In the genomic region with DNA sequence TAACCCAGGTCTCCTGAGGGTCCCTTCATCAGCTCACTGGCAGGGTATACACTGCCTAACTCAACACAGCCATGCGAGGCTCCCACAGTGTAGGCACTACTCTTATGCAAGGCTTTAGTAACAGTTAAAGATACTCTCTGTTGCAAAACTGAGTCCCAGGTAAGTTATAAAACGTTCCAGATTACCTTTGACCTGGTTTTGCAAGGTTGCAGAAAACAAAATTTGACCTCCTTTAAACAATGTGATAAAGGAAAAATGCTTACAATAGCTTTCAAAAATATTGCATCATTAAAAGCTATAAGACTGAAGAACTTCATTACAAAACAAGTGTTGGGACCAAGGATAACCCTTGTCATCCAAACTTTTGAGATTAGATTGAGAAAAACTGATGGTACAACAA, we compare ENCODE assay signal across 16 cellular contexts. TPM values are rescaled to one million over a fixed set of nuclear protein-coding genes. Genes with fewer than 3 reads are reported as not detected.
A peak's percentile ranks its signal among the peaks of the same experiment; 100 is the strongest.
DNase-seq lines count a peak whose midpoint lies in the region; ATAC-seq, FAIRE-seq and TF ChIP-seq lines count a peak whose summit lies in the region.
"Had no signal": no experiment of that assay in that cellular context is flagged by ENCODE, and none has a peak within 500 bp of the region (broad histone marks: within the 10 kb centered on the region; RNA-seq: fewer than 3 reads in every experiment).

No MANE protein-coding gene starts in this region.

- H3K4me3 ChIP-seq in BLaER1 (no peak overlapping the region), K562 (no peak overlapping the region), right lobe of liver (no peak overlapping the region)
- H3K4me3 ChIP-seq: GM12878, GM23338 had no signal

- BruUV-seq in K562 (replicated peaks; lab: Mats Ljungman, UMichigan) = no TSS peak

- TF ChIP-seq EP300 in K562 (IDR thresholded peaks at IDR 0.05; ENCODE audit: low read length) = no peak

- CTCF ChIA-PET in K562 (lab: Yijun Ruan, JAX; ENCODE audit: low intra/inter-chr PET ratio) = no interaction called here

- in situ Hi-C loops in K562 (cut with MboI) = no loop called here

- no peaks in the 10 kb centered on the region for H3K27me3 Mint-ChIP-seq in activated CD4-positive, alpha-beta T cell treated with anti-CD3 and anti-CD28 coated beads, Interleukin-2, amount 10 ng/mL, durations not matched to agents 24 days and 14 days
- peaks cover 3% of the 10 kb centered on the region for H3K27me3 Mint-ChIP-seq in glutamatergic neuron (ENCODE audit: unreplicated experiment)

- H3K27ac ChIP-seq in BLaER1 (peak overlapping the region; percentile 68), K562 (ENCODE audit: extremely low read depth, low read depth, low read length) (no peak overlapping the region), right lobe of liver (peak overlapping the region in 2 of 3 donors; percentile 91 to 93)
- H3K27ac ChIP-seq: C4-2B had no signal

- POLR2A ChIA-PET in K562 (lab: Yijun Ruan, JAX) = interaction anchor here (0.6 to 1.2 kb wide), 2 partner anchors 68 to 311 kb away, joined by 3 to 4 read pairs; no protein-coding TSS in a partner anchor

- no peaks in the 10 kb centered on the region for H4K20me1 ChIP-seq in BLaER1
- H4K20me1 ChIP-seq in K562 (replicated peaks; ENCODE audit: control insufficient read depth, insufficient read depth, low read length) = no peaks in the 10 kb centered on the region

- H3K4me2 ChIP-seq in BLaER1 (peak overlapping the region; percentile 96), K562 (ENCODE audit: insufficient read depth, low read length) (no peak overlapping the region)
- H3K4me2 ChIP-seq: GM23338 had no signal

- no peak for DNase-seq in activated CD4-positive, alpha-beta T cell treated with anti-CD3 and anti-CD28 coated beads, Interleukin-2, amount 10 ng/mL, durations not matched to agents 24 days and 14 days
- DNase-seq in activated CD4-positive, alpha-beta T cell treated with anti-CD3 and anti-CD28 coated beads for 48 hours = no peak
- no peak for DNase-seq in K562 (ENCODE audit: extremely low read depth in 1 of 4, low spot score in 3 of 4)
- DNase-seq in right lobe of liver = no peak
- DNase-seq in glutamatergic neuron = no peak
- no peak for DNase-seq in Right ventricle myocardium superior
- no peak for DNase-seq in SIG-M5 treated with dmso at 0.1 percent for 504 hours (lab: John Stamatoyannopoulos, UW; ENCODE audit: unreplicated experiment)
- DNase-seq: 8988T; ACHN; CD4-positive, alpha-beta memory T cell; DMS79 had no signal

- H3K36me3 ChIP-seq in BLaER1 (peaks cover 17% of the 10 kb centered on the region), K562 (ENCODE audit: control insufficient read depth, insufficient read depth, low read length) (peaks cover 3% of the 10 kb centered on the region; the same call in 2 of the 3 replicates), right lobe of liver (peaks cover 0 to 8% (median 0%) of the 10 kb centered on the region in 4 donors)

- ATAC-seq in K562 (no peak), right lobe of liver (peak; percentile 29 to 73 (median 59)), Right ventricle myocardium superior (ENCODE audit: poor library complexity) (no peak)
- ATAC-seq: GM12878 had no signal

- H2AFZ ChIP-seq in K562 (ENCODE audit: low read depth, low read length) = no peak overlapping the region
- H2AFZ ChIP-seq: GM23338 had no signal

- no peaks in the 10 kb centered on the region for H3K27me3 ChIP-seq in BLaER1
- H3K27me3 ChIP-seq in K562 (ENCODE audit: control insufficient read depth in 2 of 2, insufficient read depth in 2 of 2, low read length in 2 of 2) = no peaks in the 10 kb centered on the region
- no peaks in the 10 kb centered on the region for H3K27me3 ChIP-seq in right lobe of liver

- TF ChIP-seq CTCF in K562 (IDR thresholded peaks at IDR 0.05 in 2 of 3, conservative IDR thresholded peaks at IDR 0.05 in 1 of 3; ENCODE audit: insufficient read depth in 2 of 3, low read depth in 1 of 3, low read length in 3 of 3) (no peak), right lobe of liver (IDR thresholded peaks at IDR 0.05) (no peak), glutamatergic neuron (IDR thresholded peaks at IDR 0.05; ENCODE audit: partially characterized antibody, unreplicated experiment) (no peak)

- H3K9ac ChIP-seq in BLaER1 = no peak overlapping the region
- no peak overlapping the region for H3K9ac ChIP-seq in K562 (ENCODE audit: insufficient read depth in 1 of 2, low read depth in 2 of 2, low read length in 2 of 2)

- H3K36me3 Mint-ChIP-seq in activated CD4-positive, alpha-beta T cell treated with anti-CD3 and anti-CD28 coated beads, Interleukin-2, amount 10 ng/mL, durations not matched to agents 24 days and 14 days (ENCODE audit: low read depth) = peaks cover 66% of the 10 kb centered on the region
- no peaks in the 10 kb centered on the region for H3K36me3 Mint-ChIP-seq in glutamatergic neuron (ENCODE audit: unreplicated experiment)

- H3K4me1 Mint-ChIP-seq in activated CD4-positive, alpha-beta T cell treated with anti-CD3 and anti-CD28 coated beads, Interleukin-2, amount 10 ng/mL, durations not matched to agents 24 days and 14 days = peaks cover 56% of the 10 kb centered on the region
- no peaks in the 10 kb centered on the region for H3K4me1 Mint-ChIP-seq in glutamatergic neuron (ENCODE audit: low read depth, unreplicated experiment)

- peak overlapping the region; percentile 16 for H3K4me3 Mint-ChIP-seq in activated CD4-positive, alpha-beta T cell treated with anti-CD3 and anti-CD28 coated beads, Interleukin-2, amount 10 ng/mL, durations not matched to agents 24 days and 14 days
- no peak overlapping the region for H3K4me3 Mint-ChIP-seq in glutamatergic neuron (ENCODE audit: unreplicated experiment)
- H3K4me3 Mint-ChIP-seq: CD4-positive, alpha-beta memory T cell; GM23338 had no signal

- no peak for TF ChIP-seq POLR2A in K562 (conservative IDR thresholded peaks at IDR 0.05)
- TF ChIP-seq POLR2A in right lobe of liver (IDR thresholded peaks at IDR 0.05) = no peak

- H3K4me1 ChIP-seq in BLaER1 (peaks cover 98% of the 10 kb centered on the region), K562 (replicated peaks in 1 of 2; ENCODE audit: control insufficient read depth in 2 of 2, insufficient read depth in 2 of 2, low read length in 2 of 2) (peaks cover 12 to 28% of the 10 kb centered on the region in 2 experiments), right lobe of liver (peaks cover 0 to 59% (median 27%) of the 10 kb centered on the region in 4 donors)

- intact Hi-C loops in activated CD4-positive, alpha-beta T cell treated with anti-CD3 and anti-CD28 coated beads, Interleukin-2, amount 10 ng/mL, durations not matched to agents 24 days and 14 days (cut with micrococcal nuclease) = loop anchor here (10.0 kb wide), 2 partner anchors 237 to 297 kb away; a partner anchor contains a TSS
- intact Hi-C loops in K562 (cut with micrococcal nuclease) (no loop called here), right lobe of liver (cut with DNase I) (loop anchor here in 1 of 2 donors (10.0 kb wide), 1 partner anchor 67 kb away; no protein-coding TSS in a partner anchor), Right ventricle myocardium superior (cut with DNase I) (no loop called here)

- FAIRE-seq in K562 (lab: Jason Lieb, UNC) = no peak
- FAIRE-seq: GM12878 had no signal

- peak overlapping the region; percentile 2 for H3K27ac Mint-ChIP-seq in activated CD4-positive, alpha-beta T cell treated with anti-CD3 and anti-CD28 coated beads, Interleukin-2, amount 10 ng/mL, durations not matched to agents 24 days and 14 days
- no peak overlapping the region for H3K27ac Mint-ChIP-seq in glutamatergic neuron (ENCODE audit: unreplicated experiment)
- H3K27ac Mint-ChIP-seq: CD4-positive, alpha-beta memory T cell; GM23338 had no signal

- peaks cover 9% of the 10 kb centered on the region for H3K9me3 Mint-ChIP-seq in activated CD4-positive, alpha-beta T cell treated with anti-CD3 and anti-CD28 coated beads, Interleukin-2, amount 10 ng/mL, durations not matched to agents 24 days and 14 days
- H3K9me3 Mint-ChIP-seq in glutamatergic neuron (ENCODE audit: unreplicated experiment) = peaks cover 2% of the 10 kb centered on the region
- H3K9me3 Mint-ChIP-seq: CD4-positive, alpha-beta memory T cell; GM23338 had no signal

- H3K79me2 ChIP-seq in K562 (ENCODE audit: control insufficient read depth, insufficient read depth, low read length) = peaks cover 24% of the 10 kb centered on the region

- TF ChIP-seq RAD21 in K562 (CRISPR knock-in tag; conservative IDR thresholded peaks at IDR 0.05 in 1 of 2, IDR thresholded peaks at IDR 0.05 in 1 of 2) = no peak

- 65% methylated on average over 2 of the region's 2 CpGs for WGBS in K562 (ENCODE audit: insufficient coverage, low coverage, missing lambda C conversion rate)
- WGBS in right lobe of liver (ENCODE audit: insufficient coverage, low coverage, low lambda C conversion rate, missing lambda C conversion rate) = 15% methylated on average over 2 of the region's 2 CpGs

- H3K9me3 ChIP-seq in BLaER1 (no peaks in the 10 kb centered on the region), K562 (replicated peaks; ENCODE audit: control insufficient read depth, insufficient read depth, low read depth, low read length) (no peaks in the 10 kb centered on the region), right lobe of liver (no peaks in the 10 kb centered on the region)

- no peaks in the 10 kb centered on the region for H3K9me1 ChIP-seq in K562 (ENCODE audit: control insufficient read depth, insufficient read depth, low read length)

TF ChIP-seq in K562, 482 proteins besides CTCF, POLR2A, EP300 and RAD21 (continues in another document):
- no peak for TF ChIP-seq HDAC8 (tag; IDR thresholded peaks at IDR 0.05)

RNA-seq across cellular contexts. Expression of a gene that starts 5.5 kb away (rescaled TPM):
- total RNA-seq in activated CD4-positive, alpha-beta T cell treated with anti-CD3 and anti-CD28 coated beads, Interleukin-2, amount 10 ng/mL, durations not matched to agents 24 days and 14 days = 75.4 and 76.0 TPM in 2 replicates
- 18.7 and 19.9 TPM in 2 replicates for total RNA-seq in K562 (2011; cell fraction: chromatin; rRNA removed; ENCODE audit: low replicate concordance)
- total RNA-seq in K562 (2011; cell fraction: nucleolus; rRNA removed) = 25.3 and 28.2 TPM in 2 replicates
- 18.4 and 21.5 TPM in 2 replicates for total RNA-seq in K562 (2011; cell fraction: nucleoplasm; rRNA removed)
- 28.0 and 29.3 TPM in 2 replicates for total RNA-seq in K562 (2014; rRNA removed)
- 22.7 and 25.0 TPM in 2 replicates for total RNA-seq in K562 (2014; rRNA removed; fragmentation: Illumina TruSeq; extraction: Trizol)
- total RNA-seq in K562 (2015; rRNA removed; fragmentation: Illumina TruSeq; extraction: Trizol) = 33.1 and 38.0 TPM in 2 replicates
- 20.9 and 24.4 TPM in 2 replicates for total RNA-seq in K562 (2021)
- polyA plus RNA-seq in K562 (2011; rRNA removed) = 17.5 and 17.8 TPM in 2 replicates
- polyA plus RNA-seq in K562 (2011; cell fraction: cytosol; rRNA removed) = 12.9 and 18.4 TPM in 2 replicates
- 8.3 and 8.7 TPM in 2 replicates for polyA plus RNA-seq in K562 (2011; cell fraction: nucleus; rRNA removed)
- 20.3 and 44.3 TPM in 2 replicates for polyA plus RNA-seq in K562 (2012)
- polyA plus RNA-seq in K562 (2014; fragmentation: Illumina TruSeq; extraction: Trizol) = 18.8 and 24.2 TPM in 2 replicates
- 1 to 10 TPM; 4.9 to 6.8 TPM for polyA plus RNA-seq in K562 (2014; fragmentation: Nextera tagmentation; extraction: Ambion mirVana)
- 16.6 and 27.7 TPM in 2 replicates for polyA plus RNA-seq in K562 (2014; rRNA removed)
- 27.3 and 31.1 TPM in 2 replicates for polyA minus RNA-seq in K562 (2011; rRNA and poly(A)+ RNA removed)
- 15.9 and 19.0 TPM in 2 replicates for polyA minus RNA-seq in K562 (2011; cell fraction: cytosol; rRNA and poly(A)+ RNA removed)
- polyA minus RNA-seq in K562 (2011; cell fraction: nucleus; rRNA and poly(A)+ RNA removed) = 11.8 and 13.1 TPM in 2 replicates
- 100 to 1,000 TPM in 5 of 6 experiments, 10 to 100 TPM in 1; 76.8 to 366 (median 172) TPM for total RNA-seq in right lobe of liver
- not detected for total RNA-seq in glutamatergic neuron (ENCODE audit: unreplicated experiment)
- total RNA-seq in Right ventricle myocardium superior = 0.24 TPM
- total RNA-seq: G401 had no signal

Comparison
In these comparisons a context has a peak if more than half of its experiments do, and no peak if none do; other contexts are left out.
1. ATAC-seq: peak in right lobe of liver (4 of 4); none in K562 (single experiment) and Right ventricle myocardium superior (single experiment).
2. RNA of a gene that starts 5.5 kb away (total RNA-seq): 76.8 to 366 TPM in right lobe of liver, 75.4 to 76.0 TPM in activated CD4-positive, alpha-beta T cell treated with anti-CD3 and anti-CD28 coated beads, Interleukin-2, amount 10 ng/mL, durations not matched to agents 24 days and 14 days and 18.4 to 38.0 TPM in K562; 0.24 TPM in Right ventricle myocardium superior (single experiment) and not detected in glutamatergic neuron (single experiment); every median in the first group is over 10 times any median in the second.